8 cellular contexts compared by ENCODE assay signal in the genomic region with DNA sequence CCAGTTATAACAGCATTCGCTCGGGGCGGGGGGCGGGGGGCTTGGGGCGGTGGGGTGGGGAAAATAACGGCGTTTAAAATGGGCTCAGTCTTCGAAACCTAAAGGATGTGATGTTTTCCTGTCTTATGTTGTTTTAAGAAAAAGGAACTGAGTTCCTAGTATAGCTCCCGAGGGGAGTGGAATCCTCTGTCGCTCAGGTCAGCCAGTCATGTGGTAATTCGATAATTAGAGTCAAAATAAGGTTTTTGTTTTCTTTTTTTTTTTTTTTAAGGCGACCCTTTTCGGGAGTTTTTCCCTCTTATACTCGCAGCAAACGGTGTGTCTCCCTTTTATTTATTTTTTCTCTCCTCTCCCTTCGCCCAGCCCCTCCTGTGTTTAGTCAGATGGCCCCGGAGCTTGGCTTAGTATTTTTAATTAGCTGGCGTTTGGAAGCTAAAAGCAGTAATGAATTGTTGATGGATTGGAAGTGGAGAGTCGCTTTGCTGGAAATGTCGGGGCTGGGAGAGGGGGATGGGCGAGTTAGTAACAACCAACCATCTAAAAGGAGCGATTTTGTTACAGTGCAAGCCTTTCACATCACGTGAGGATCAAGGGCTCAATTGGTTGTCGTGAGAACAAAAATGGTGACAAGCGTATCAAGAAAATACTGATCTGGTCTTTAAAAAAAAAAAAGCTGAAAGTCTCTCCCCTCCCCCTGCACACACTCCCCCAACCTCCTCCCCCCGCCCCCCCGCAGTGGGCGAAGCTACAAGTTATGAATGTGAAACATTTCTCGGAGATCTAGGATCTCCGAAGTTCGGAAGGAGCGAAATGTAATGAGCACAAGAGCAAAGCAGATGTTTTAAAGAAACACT. TPM values are rescaled to one million over a fixed set of nuclear protein-coding genes. Genes with fewer than 3 reads are reported as not detected.
DNase-seq lines count a peak whose midpoint lies in the region; ATAC-seq and TF ChIP-seq lines count a peak whose summit lies in the region.

No MANE protein-coding gene starts in this region.

- CTCF ChIA-PET in MCF 10A (lab: Yijun Ruan, JAX): interaction anchor here (0.6 to 1.5 kb wide), 6 partner anchors 9 to 1399 kb away, joined by 3 read pairs; no protein-coding TSS in a partner anchor

- no peaks in the 10 kb centered on the region for H3K27me3 ChIP-seq in iPS DF 6.9 (ENCODE audit: control insufficient read depth, insufficient read depth, low read length)

- TF ChIP-seq CTCF in GM10266 (IDR thresholded peaks at IDR 0.05; ENCODE audit: control insufficient read depth, insufficient read depth, low read depth, missing control alignments): no peak
- no peak for TF ChIP-seq CTCF in MCF 10A (IDR thresholded peaks at IDR 0.05; ENCODE audit: unreplicated experiment)

- peaks cover 4% of the 10 kb centered on the region for H3K36me3 Mint-ChIP-seq in MCF 10A (ENCODE audit: insufficient read depth, unreplicated experiment)

- no peaks in the 10 kb centered on the region; the same call in none of the 2 replicates for H3K4me1 ChIP-seq in iPS DF 6.9 (ENCODE audit: control insufficient read depth, insufficient read depth, low read length)

- TSS peak; percentile 64 for BruUV-seq in MCF 10A (replicated peaks; lab: Mats Ljungman, UMichigan)

- H3K4me1 Mint-ChIP-seq in MCF 10A (ENCODE audit: insufficient read depth, unreplicated experiment): peaks cover 12% of the 10 kb centered on the region

- intact Hi-C loops in MCF 10A (cut with micrococcal nuclease): loop anchor here (1.0 to 10.0 kb wide), 13 partner anchors 43 to 1380 kb away; no protein-coding TSS in a partner anchor

- H3K36me3 ChIP-seq in iPS DF 6.9 (ENCODE audit: control insufficient read depth, insufficient read depth, low read length): no peaks in the 10 kb centered on the region

- H3K27me3 Mint-ChIP-seq in MCF 10A (ENCODE audit: insufficient read depth, unreplicated experiment): no peaks in the 10 kb centered on the region

- WGBS in iPS DF 6.9 (ENCODE audit: insufficient coverage, insufficient read length): no CpG with 5 or more reads among the region's 32 CpGs

- H3K9me3 Mint-ChIP-seq in MCF 10A (ENCODE audit: unreplicated experiment): no peaks in the 10 kb centered on the region

- DNase-seq in GM10266 (ENCODE audit: extremely low spot score): peak; percentile 63
- DNase-seq in NCI-H82 treated with DMSO at 0.1 percent for 48 hours (lab: John Stamatoyannopoulos, UW; ENCODE audit: unreplicated experiment): peak; percentile 92
- DNase-seq in MCF 10A (ENCODE audit: unreplicated experiment): peak; percentile 91
- DNase-seq in iPS DF 6.9 (ENCODE audit: low read depth, low spot score): peak; percentile 92
- DNase-seq in putamen (ENCODE audit: low spot score): peak; percentile 92
- no peak for DNase-seq in SIG-M5 treated with dmso at 0.1 percent for 504 hours (lab: John Stamatoyannopoulos, UW; ENCODE audit: unreplicated experiment)

- ATAC-seq in HG03432 (IDR thresholded peaks at IDR 0.05; ENCODE audit: unreplicated experiment) (peak; percentile 27), HG03095 (IDR thresholded peaks at IDR 0.05; ENCODE audit: unreplicated experiment) (no peak)

- POLR2A ChIA-PET in MCF 10A (lab: Yijun Ruan, JAX): interaction anchor here (0.5 to 6.2 kb wide), 36 partner anchors 11 to 1084 kb away, joined by 3 to 103 read pairs (median 4); no protein-coding TSS in a partner anchor

- H3K4me3 Mint-ChIP-seq in MCF 10A (ENCODE audit: unreplicated experiment): no peak overlapping the region

- H3K4me3 ChIP-seq in iPS DF 6.9 (ENCODE audit: low read length): peak overlapping the region; percentile 84; the same call in 1 of the 2 replicates

- H3K27ac ChIP-seq in iPS DF 6.9 (ENCODE audit: low read length): no peak overlapping the region

- no peak overlapping the region for H3K27ac Mint-ChIP-seq in MCF 10A (ENCODE audit: low read depth, unreplicated experiment)

- no peaks in the 10 kb centered on the region for H3K9me3 ChIP-seq in iPS DF 6.9 (ENCODE audit: control insufficient read depth, insufficient read depth, low read length)

RNA-seq across cellular contexts. Expression of a gene that starts 0.7 kb away (rescaled TPM):
- total RNA-seq in MCF 10A (2022): 8.4 and 10.4 TPM in 2 replicates
